Comparison of ENCODE assay signal across 17 cellular contexts in the genomic region with DNA sequence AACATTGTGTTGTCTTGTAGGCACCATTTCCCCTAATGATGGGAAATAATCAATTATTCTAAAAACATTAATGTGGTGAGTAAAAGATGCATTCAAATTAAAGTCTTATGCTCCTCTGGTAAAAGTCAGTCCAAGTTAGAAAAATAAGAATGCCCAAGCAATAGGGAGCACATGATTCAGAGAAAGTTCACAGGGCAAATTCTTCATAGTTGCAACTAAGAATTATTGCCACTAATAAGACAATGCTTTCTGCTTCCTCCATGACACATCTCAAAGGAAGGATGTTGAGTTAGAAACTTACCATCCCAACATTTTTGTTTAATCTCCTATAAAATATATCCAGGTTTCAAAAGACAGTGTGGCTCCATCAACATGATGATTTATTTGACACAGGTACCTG. TPM values are rescaled to one million over a fixed set of nuclear protein-coding genes. Genes with fewer than 3 reads are reported as not detected.
DNase-seq lines count a peak whose midpoint lies in the region; ATAC-seq and TF ChIP-seq lines count a peak whose summit lies in the region.
"Had no signal": no experiment of that assay in that cellular context is flagged by ENCODE, and none has a peak within 500 bp of the region (broad histone marks: within the 10 kb centered on the region; RNA-seq: fewer than 3 reads in every experiment).

No MANE protein-coding gene starts in this region.

- no peak overlapping the region for H3K27ac Mint-ChIP-seq in natural killer cell
- H3K27ac Mint-ChIP-seq: CD4-positive, alpha-beta T cell had no signal

- peaks cover 8 to 9% of the 10 kb centered on the region in 2 donors for H3K9me3 Mint-ChIP-seq in natural killer cell

- intact Hi-C loops in natural killer cell (cut with micrococcal nuclease), result no loop called here

- no peak for ATAC-seq in natural killer cell
- ATAC-seq: A549 had no signal

- no peak for TF ChIP-seq CTCF in natural killer cell (IDR thresholded peaks at IDR 0.05)

- H3K4me1 Mint-ChIP-seq in natural killer cell, result no peaks in the 10 kb centered on the region

- H3K4me3 Mint-ChIP-seq in natural killer cell, result no peak overlapping the region
- H3K4me3 Mint-ChIP-seq: CD4-positive, alpha-beta T cell had no signal

- H3K36me3 Mint-ChIP-seq in natural killer cell, result peaks cover 7% of the 10 kb centered on the region

- H3K27me3 Mint-ChIP-seq in natural killer cell (ENCODE audit: low read depth in 2 of 2), result no peaks in the 10 kb centered on the region

- peak; percentile 55 for DNase-seq in EH (ENCODE audit: low read depth)
- peak; percentile 9 for DNase-seq in HCEC 1CT
- peak; percentile 15 for DNase-seq in amniotic epithelial cell (ENCODE audit: low read depth)
- peak; percentile 11 for DNase-seq in iris pigment epithelial cell (ENCODE audit: low read depth)
- DNase-seq in NOMO-1 (lab: John Stamatoyannopoulos, UW; ENCODE audit: unreplicated experiment in 2 of 2), result no peak
- DNase-seq in T-helper 9 cell, result no peak
- no peak for DNase-seq in natural killer cell
- DNase-seq: AML-193; Caco-2; CD4-positive, alpha-beta T cell; DMS153; DMS79; GOT3; H7 had no signal

RNA-seq across cellular contexts. Expression of gene PHOX2B, which starts 26.4 kb away (rescaled TPM):
- total RNA-seq in natural killer cell, result not detected
- total RNA-seq: Caco-2; CD4-positive, alpha-beta T cell; Daoy; H7; HT-29 had no signal

Comparison
In these comparisons a context has a peak if more than half of its experiments do, and no peak if none do; other contexts are left out.
1. DNase-seq: peak in EH (single experiment), HCEC 1CT (single experiment), amniotic epithelial cell (single experiment) and iris pigment epithelial cell (single experiment); none in NOMO-1 (0 of 2), T-helper 9 cell (single experiment) and natural killer cell (single experiment).